Comparison of ENCODE assay signal across 1 cellular context in the genomic region with DNA sequence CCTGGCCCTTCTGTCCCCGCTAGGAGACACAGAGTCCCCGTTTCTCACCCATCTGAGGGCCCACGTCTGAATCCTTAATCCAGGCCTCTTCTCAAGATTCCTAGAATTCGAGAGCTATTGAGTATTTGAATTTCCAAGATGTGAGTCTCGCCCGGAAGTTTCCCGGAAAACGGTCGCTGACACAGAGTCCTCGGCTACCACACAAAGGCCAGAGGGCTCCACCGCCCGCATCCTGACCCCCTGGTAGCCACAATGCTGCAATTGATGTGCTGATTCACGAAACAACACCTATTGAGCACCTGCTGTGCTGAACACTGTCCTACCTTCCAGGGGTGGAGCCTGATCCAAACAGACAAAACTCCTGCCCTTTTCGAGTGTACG.
TF ChIP-seq lines count a peak whose summit lies in the region.

No MANE protein-coding gene starts in this region.

TF ChIP-seq in H1, 55 proteins besides CTCF, POLR2A, EP300 and RAD21 (continued from another document):
- TF ChIP-seq HDAC6 (IDR thresholded peaks at IDR 0.05; ENCODE audit: low read depth, low read length) (no peak), MAX (IDR thresholded peaks at IDR 0.05) (peak; percentile 20; the same call in 1 of the 2 replicates), EGR1 (IDR thresholded peaks at IDR 0.05; ENCODE audit: borderline replicate concordance, low read depth, low read length) (peak; percentile 39; the same call in 1 of the 2 replicates), POU5F1 (IDR thresholded peaks at IDR 0.05; ENCODE audit: low read depth, low read length) (no peak), POLR2AphosphoS5 (IDR thresholded peaks at IDR 0.05; ENCODE audit: low read depth, low read length) (no peak), RFX5 (IDR thresholded peaks at IDR 0.05; ENCODE audit: borderline replicate concordance, low read depth, low read length) (no peak), BACH1 (IDR thresholded peaks at IDR 0.05; ENCODE audit: low read length) (peak; percentile 23; the same call in 1 of the 2 replicates), SAP30 (IDR thresholded peaks at IDR 0.05; ENCODE audit: insufficient read depth, insufficient replicate concordance, low read length) (no peak), CREB1 (IDR thresholded peaks at IDR 0.05) (0 out of 2 replicates have a peak, but pooled peaks have one; percentile 7), ZNF274 (IDR thresholded peaks at IDR 0.05; ENCODE audit: borderline replicate concordance, extremely low read depth, low read length) (no peak), TCF12 (IDR thresholded peaks at IDR 0.05; ENCODE audit: low read depth, low read length) (peak; percentile 70; the same call in 1 of the 2 replicates), CTBP2 (IDR thresholded peaks at IDR 0.05; ENCODE audit: borderline replicate concordance, insufficient read depth, insufficient read length, low read length) (peak; percentile 39), ATF2 (IDR thresholded peaks at IDR 0.05; ENCODE audit: low read length) (no peak), NANOG (IDR thresholded peaks at IDR 0.05; ENCODE audit: insufficient read depth, low read depth, low read length, poor library complexity, severe bottlenecking) (peak; percentile 90), CEBPB (IDR thresholded peaks at IDR 0.05; ENCODE audit: low read depth, low read length) (no peak), RXRA (IDR thresholded peaks at IDR 0.05; ENCODE audit: insufficient read depth, low read depth, low read length) (0 out of 2 replicates have a peak, but pooled peaks have one; percentile 39), CHD1 (IDR thresholded peaks at IDR 0.05; ENCODE audit: low read depth, low read length) (no peak)
